13 cellular contexts compared by ENCODE assay signal in genomic region chr20:3732327-3733118, GRCh38. TPM values are rescaled to one million over a fixed set of nuclear protein-coding genes. Genes with fewer than 3 reads are reported as not detected.
A peak's percentile ranks its signal among the peaks of the same experiment; 100 is the strongest.
DNase-seq lines count a peak whose midpoint lies in the region; ATAC-seq, FAIRE-seq and TF ChIP-seq lines count a peak whose summit lies in the region.
"Had no signal": no experiment of that assay in that cellular context is flagged by ENCODE, and none has a peak within 500 bp of the region (broad histone marks: within the 10 kb centered on the region; RNA-seq: fewer than 3 reads in every experiment).

Gene HSPA12B (plus strand): TSS chr20:3732685. CDS start chr20:3738675, 5,990 bp downstream.

- peaks cover 3% of the 10 kb centered on the region for H3K4me1 ChIP-seq in ectodermal cell (ENCODE audit: control insufficient read depth, insufficient read depth, low read length)
- H3K4me1 ChIP-seq in iPS-20b (ENCODE audit: insufficient read depth, low read length): no peaks in the 10 kb centered on the region; the same call in 1 of the 2 replicates
- H3K4me1 ChIP-seq in gastrocnemius medialis: peaks cover 0 to 6% of the 10 kb centered on the region in 2 donors

- 14% methylated on average over 67 of the region's 67 CpGs for WGBS in ectodermal cell, 2 experiments

- H3K27me3 ChIP-seq in ectodermal cell (ENCODE audit: control insufficient read depth, insufficient read depth, low read length, poor library complexity, severe bottlenecking) (peaks cover 34% of the 10 kb centered on the region), iPS-20b (ENCODE audit: insufficient read depth, low read length) (peaks cover 40% of the 10 kb centered on the region), gastrocnemius medialis (peaks cover 0 to 7% (median 5%) of the 10 kb centered on the region in 3 donors)

- peak within 1 kb of the TSS; percentile 58; the same call in 1 of the 2 replicates for H3K9ac ChIP-seq in iPS-20b (ENCODE audit: low read depth, low read length)

- H3K36me3 ChIP-seq in ectodermal cell (ENCODE audit: control insufficient read depth, insufficient read depth, low read length): no peaks in the 10 kb centered on the region
- no peaks in the 10 kb centered on the region for H3K36me3 ChIP-seq in iPS-20b (ENCODE audit: insufficient read depth, low read depth, low read length)
- no peaks in the 10 kb centered on the region for H3K36me3 ChIP-seq in gastrocnemius medialis
- H3K36me3 ChIP-seq: HAP-1 had no signal

- H3K27ac ChIP-seq in ectodermal cell (ENCODE audit: insufficient read depth, low read depth, low read length, poor library complexity, severe bottlenecking) (no peak within 1 kb of the TSS), iPS-20b (ENCODE audit: low read length) (no peak within 1 kb of the TSS), gastrocnemius medialis (peak within 1 kb of the TSS; percentile 53 to 72 (median 64))

- no peaks in the 10 kb centered on the region for H3K9me3 ChIP-seq in ectodermal cell (ENCODE audit: control insufficient read depth, low read length)
- no peaks in the 10 kb centered on the region for H3K9me3 ChIP-seq in iPS-20b (ENCODE audit: insufficient read depth, low read depth, low read length)
- H3K9me3 ChIP-seq in gastrocnemius medialis: no peaks in the 10 kb centered on the region
- H3K9me3 ChIP-seq: HAP-1 had no signal

- DNase-seq in HFF-Myc (ENCODE audit: extremely low read depth, low read depth) (no peak), gastrocnemius medialis (no peak), Ammon's horn (ENCODE audit: low spot score) (no peak), frontal cortex (ENCODE audit: low spot score in 2 of 2) (no peak)
- DNase-seq in stimulated activated effector memory CD8-positive, alpha-beta T cell treated with anti-CD3 and anti-CD28 coated beads, Interleukin-12 subunit alpha, Interleukin-12 subunit beta, amount 100 ng/mL, for 72 hours (ENCODE audit: low spot score in 2 of 2): no peak
- DNase-seq: activated T-cell treated with anti-CD3 and anti-CD28 coated beads, Interleukin-2, amount 50 U/mL, for 1 hour had no signal

- intact Hi-C loops in gastrocnemius medialis (cut with DNase I; ENCODE audit: low total_unique reads): no loop called here

- peak in 1 of 2 donors; percentile 40 for ATAC-seq in gastrocnemius medialis
- no peak for ATAC-seq in HG03025 (IDR thresholded peaks at IDR 0.05; ENCODE audit: low FRiP score, unreplicated experiment)
- ATAC-seq in stimulated activated effector memory CD8-positive, alpha-beta T cell treated with anti-CD3 and anti-CD28 coated beads, Interleukin-12 subunit alpha, Interleukin-12 subunit beta, amount 100 ng/mL, for 72 hours: no peak

- in situ Hi-C loops in gastrocnemius medialis (cut with MboI; ENCODE audit: low sequenced_read_pairs in 4 of 4): no loop called here

- no peaks in the 10 kb centered on the region for H3K9me3 Mint-ChIP-seq in stimulated activated effector memory CD8-positive, alpha-beta T cell treated with anti-CD3 and anti-CD28 coated beads, Interleukin-12 subunit alpha, Interleukin-12 subunit beta, amount 100 ng/mL, for 72 hours

- H3K27ac Mint-ChIP-seq in stimulated activated effector memory CD8-positive, alpha-beta T cell treated with anti-CD3 and anti-CD28 coated beads, Interleukin-12 subunit alpha, Interleukin-12 subunit beta, amount 100 ng/mL, for 72 hours: no peak within 1 kb of the TSS

- peaks cover 6% of the 10 kb centered on the region for H3K4me1 Mint-ChIP-seq in stimulated activated effector memory CD8-positive, alpha-beta T cell treated with anti-CD3 and anti-CD28 coated beads, Interleukin-12 subunit alpha, Interleukin-12 subunit beta, amount 100 ng/mL, for 72 hours

- H3K36me3 Mint-ChIP-seq in stimulated activated effector memory CD8-positive, alpha-beta T cell treated with anti-CD3 and anti-CD28 coated beads, Interleukin-12 subunit alpha, Interleukin-12 subunit beta, amount 100 ng/mL, for 72 hours: no peaks in the 10 kb centered on the region

- TF ChIP-seq CTCF in HFF-Myc (IDR thresholded peaks at IDR 0.05; ENCODE audit: low read depth, low read length, missing control alignments): no peak
- no peak for TF ChIP-seq CTCF in gastrocnemius medialis (IDR thresholded peaks at IDR 0.05 in 4 of 5, conservative IDR thresholded peaks at IDR 0.05 in 1 of 5)

- no peak for TF ChIP-seq POLR2A in gastrocnemius medialis (IDR thresholded peaks at IDR 0.05)

- H3K4me3 ChIP-seq in HFF-Myc (replicated peaks; ENCODE audit: low read depth, low read length) (peak within 1 kb of the TSS; percentile 29), ectodermal cell (ENCODE audit: insufficient read depth, low read depth, low read length) (peak within 1 kb of the TSS; percentile 10), iPS-20b (ENCODE audit: low read length) (peak within 1 kb of the TSS; percentile 64; the same call in 1 of the 2 replicates), gastrocnemius medialis (peak within 1 kb of the TSS; percentile 42 to 58 (median 52))
- H3K4me3 ChIP-seq: HAP-1 had no signal

- H3K4me3 Mint-ChIP-seq in stimulated activated effector memory CD8-positive, alpha-beta T cell treated with anti-CD3 and anti-CD28 coated beads, Interleukin-12 subunit alpha, Interleukin-12 subunit beta, amount 100 ng/mL, for 72 hours: no peak within 1 kb of the TSS

- no peak for FAIRE-seq in frontal cortex (lab: Jason Lieb, UNC)
- FAIRE-seq: GM18507, islet of Langerhans had no signal

RNA-seq across cellular contexts. Expression of gene HSPA12B, which starts in this region (rescaled TPM):
- 0.65 TPM for polyA plus RNA-seq in ectodermal cell (2013, experiment 1 of 4)
- 0.68 TPM for polyA plus RNA-seq in ectodermal cell (2013, experiment 2 of 4)
- polyA plus RNA-seq in ectodermal cell (2013, experiment 3 of 4): 0.64 TPM
- 0.65 TPM for polyA plus RNA-seq in ectodermal cell (2013, experiment 4 of 4)
- total RNA-seq in gastrocnemius medialis (1 to 10 TPM; 3.7 to 8.5 (median 5.8) TPM), frontal cortex (2.4 TPM)
- total RNA-seq: T-helper 2 cell treated with Interferon-gamma antibody and Interleukin-4, amounts not matched to agents 100 ng/mL and 5 ng/mL, for 36 hours had no signal

Comparison
In these comparisons a context has a peak if more than half of its experiments do, and no peak if none do; other contexts are left out.
1. H3K4me3 ChIP-seq: peak in every context shown above with its lines; median percentile 64 in iPS-20b; 52 in gastrocnemius medialis; 29 in HFF-Myc; 10 in ectodermal cell.
2. H3K27ac ChIP-seq: peak in gastrocnemius medialis (4 of 4); none in ectodermal cell (single experiment) and iPS-20b (single experiment).